16 cellular contexts compared by ENCODE assay signal in genomic region chr16:70478912-70479341, GRCh38. TPM values are rescaled to one million over a fixed set of nuclear protein-coding genes. Genes with fewer than 3 reads are reported as not detected.
A peak's percentile ranks its signal among the peaks of the same experiment; 100 is the strongest.
DNase-seq lines count a peak whose midpoint lies in the region; ATAC-seq, FAIRE-seq and TF ChIP-seq lines count a peak whose summit lies in the region.
"Had no signal": no experiment of that assay in that cellular context is flagged by ENCODE, and none has a peak within 500 bp of the region (broad histone marks: within the 10 kb centered on the region; RNA-seq: fewer than 3 reads in every experiment).

No MANE protein-coding gene starts in this region.

- intact Hi-C loops in GM12878 (cut with micrococcal nuclease; ENCODE audit: unreplicated experiment) = no loop called here
- intact Hi-C loops in gastrocnemius medialis (cut with DNase I; ENCODE audit: low total_unique reads) = no loop called here

- no peak overlapping the region for H3K4me3 Mint-ChIP-seq in activated CD8-positive, alpha-beta memory T cell treated with anti-CD3 and anti-CD28 coated beads, Interleukin-2, amount 10 ng/mL, durations not matched to agents 7 days and 5 days

- CTCF ChIA-PET in activated CD8-positive, alpha-beta memory T cell treated with anti-CD3 and anti-CD28 coated beads, Interleukin-2, amount 10 ng/mL, durations not matched to agents 7 days and 5 days (lab: Charles Lee) = interaction anchor here (0.8 to 2.1 kb wide), 4 partner anchors 10 to 106 kb away, joined by 4 to 6 read pairs (median 5); no protein-coding TSS in a partner anchor
- CTCF ChIA-PET in GM12878 (lab: Yijun Ruan, JAX) = interaction anchor here (0.9 to 1.4 kb wide), 3 partner anchors 46 to 85 kb away, joined by 3 to 4 read pairs (median 4); no protein-coding TSS in a partner anchor

- peak overlapping the region; percentile 40 for H3K27ac Mint-ChIP-seq in activated CD8-positive, alpha-beta memory T cell treated with anti-CD3 and anti-CD28 coated beads, Interleukin-2, amount 10 ng/mL, durations not matched to agents 7 days and 5 days

- POLR2A ChIA-PET in GM12878 (lab: Charles Lee) = interaction anchor here (2.6 kb wide), 1 partner anchor 42 kb away, joined by 11 read pairs; the partner anchor contains the start of gene ST3GAL2

- H3K4me1 Mint-ChIP-seq in activated CD8-positive, alpha-beta memory T cell treated with anti-CD3 and anti-CD28 coated beads, Interleukin-2, amount 10 ng/mL, durations not matched to agents 7 days and 5 days = peaks cover 41% of the 10 kb centered on the region

- H3K4me2 ChIP-seq in GM12878 (ENCODE audit: control insufficient read depth, insufficient read depth) (no peak overlapping the region), hepatocyte (no peak overlapping the region)

- H3K27me3 ChIP-seq in GM12878 (replicated peaks in 1 of 2; ENCODE audit: control insufficient read depth in 2 of 2, insufficient read depth in 2 of 2, low read length in 1 of 2) = no peaks in the 10 kb centered on the region
- no peaks in the 10 kb centered on the region for H3K27me3 ChIP-seq in gastroesophageal sphincter
- H3K27me3 ChIP-seq in gastrocnemius medialis = no peaks in the 10 kb centered on the region
- no peaks in the 10 kb centered on the region for H3K27me3 ChIP-seq in hepatocyte
- H3K27me3 ChIP-seq: pancreas, vagina had no signal

- no peak for FAIRE-seq in GM12878 (lab: Jason Lieb, UNC)
- FAIRE-seq: pancreas had no signal

- H3K9me2 ChIP-seq in hepatocyte (replicated peaks; ENCODE audit: insufficient read depth) = no peaks in the 10 kb centered on the region

- H3K36me3 ChIP-seq in GM12878 (ENCODE audit: control insufficient read depth in 2 of 2, insufficient read depth in 2 of 2, low read length in 1 of 2) (peaks cover 17 to 28% of the 10 kb centered on the region in 2 experiments), gastroesophageal sphincter (peaks cover 0 to 90% of the 10 kb centered on the region in 2 donors), gastrocnemius medialis (peaks cover 0 to 44% of the 10 kb centered on the region in 2 donors), hepatocyte (replicated peaks; ENCODE audit: insufficient read depth, low read depth) (no peaks in the 10 kb centered on the region)

- RAD21 ChIA-PET in GM12878 (lab: Charles Lee; ENCODE audit: unreplicated experiment) = no interaction called here

- peaks cover 3% of the 10 kb centered on the region for H3K36me3 Mint-ChIP-seq in activated CD8-positive, alpha-beta memory T cell treated with anti-CD3 and anti-CD28 coated beads, Interleukin-2, amount 10 ng/mL, durations not matched to agents 7 days and 5 days

- WGBS in GM12878 (ENCODE audit: insufficient coverage, insufficient replicate concordance, low lambda C conversion rate, missing lambda C conversion rate) = 91% methylated on average over 10 of the region's 10 CpGs
- 26% methylated on average over 4 of the region's 10 CpGs; no CpG with 5 or more reads in 1 of the 2 donors for WGBS in gastroesophageal sphincter (ENCODE audit: low coverage in 1 of 2), 2 donors
- 92% methylated on average over 9 of the region's 10 CpGs for WGBS in hepatocyte (ENCODE audit: low lambda C conversion rate, missing lambda C conversion rate)

- no peaks in the 10 kb centered on the region for H3K27me3 Mint-ChIP-seq in activated CD8-positive, alpha-beta memory T cell treated with anti-CD3 and anti-CD28 coated beads, Interleukin-2, amount 10 ng/mL, durations not matched to agents 7 days and 5 days

- H3K79me2 ChIP-seq in GM12878 (ENCODE audit: control insufficient read depth, insufficient read depth, low read length) (no peaks in the 10 kb centered on the region), hepatocyte (no peaks in the 10 kb centered on the region)

- H3K4me3 ChIP-seq in GM12878 (no peak overlapping the region), gastroesophageal sphincter (no peak overlapping the region), gastrocnemius medialis (no peak overlapping the region), hepatocyte (no peak overlapping the region)
- H3K4me3 ChIP-seq: pancreas, vagina had no signal

- TF ChIP-seq CTCF in GM12878 (IDR thresholded peaks at IDR 0.05 in 2 of 3, conservative IDR thresholded peaks at IDR 0.05 in 1 of 3; ENCODE audit: control insufficient read depth in 2 of 3, extremely low read depth in 1 of 3, insufficient read depth in 1 of 3, low read depth in 3 of 3, low read length in 3 of 3) (no peak), gastroesophageal sphincter (IDR thresholded peaks at IDR 0.05) (no peak), gastrocnemius medialis (IDR thresholded peaks at IDR 0.05 in 4 of 5, conservative IDR thresholded peaks at IDR 0.05 in 1 of 5) (no peak), hepatocyte (IDR thresholded peaks at IDR 0.05; ENCODE audit: poor library complexity) (no peak)

- no peaks in the 10 kb centered on the region for H3K9me3 ChIP-seq in GM12878 (replicated peaks; ENCODE audit: control insufficient read depth, insufficient read depth, low read length)
- no peaks in the 10 kb centered on the region for H3K9me3 ChIP-seq in gastroesophageal sphincter
- H3K9me3 ChIP-seq in gastrocnemius medialis = no peaks in the 10 kb centered on the region
- H3K9me3 ChIP-seq in hepatocyte (ENCODE audit: low read depth) = no peaks in the 10 kb centered on the region
- H3K9me3 ChIP-seq: pancreas, vagina had no signal

- 0 out of 2 replicates have a peak, but pooled peaks have one; percentile 4 for TF ChIP-seq POLR2A in GM12878 (IDR thresholded peaks at IDR 0.05; ENCODE audit: low read depth, low read length)
- no peak for TF ChIP-seq POLR2A in gastroesophageal sphincter (IDR thresholded peaks at IDR 0.05)
- TF ChIP-seq POLR2A in gastrocnemius medialis (IDR thresholded peaks at IDR 0.05) = no peak

- in situ Hi-C loops in GM12878 (cut with MboI) (no loop called here), gastrocnemius medialis (cut with MboI; ENCODE audit: low sequenced_read_pairs in 4 of 4) (no loop called here)

- no peak overlapping the region for H3K9ac ChIP-seq in GM12878 (ENCODE audit: control insufficient read depth, insufficient read depth, low read length)

- H3K9me3 Mint-ChIP-seq in activated CD8-positive, alpha-beta memory T cell treated with anti-CD3 and anti-CD28 coated beads, Interleukin-2, amount 10 ng/mL, durations not matched to agents 7 days and 5 days (ENCODE audit: low read depth) = no peaks in the 10 kb centered on the region

- H3K4me1 ChIP-seq in GM12878 (ENCODE audit: control insufficient read depth, insufficient read depth, low read length) (peaks cover 35% of the 10 kb centered on the region), gastroesophageal sphincter (peaks cover 0 to 23% (median 4%) of the 10 kb centered on the region in 3 donors), gastrocnemius medialis (peaks cover 13 to 15% of the 10 kb centered on the region in 2 donors), hepatocyte (ENCODE audit: insufficient read depth) (peaks cover 3% of the 10 kb centered on the region)

- TF ChIP-seq EP300 in GM12878 (IDR thresholded peaks at IDR 0.05; ENCODE audit: borderline replicate concordance in 1 of 2, control insufficient read depth in 1 of 2, low read depth in 2 of 2, low read length in 2 of 2) (no peak), gastroesophageal sphincter (IDR thresholded peaks at IDR 0.05) (no peak)

- H4K20me1 ChIP-seq in GM12878 (ENCODE audit: control insufficient read depth, insufficient read depth) = no peaks in the 10 kb centered on the region
- H4K20me1 ChIP-seq in hepatocyte (ENCODE audit: insufficient read depth, poor library complexity, severe bottlenecking) = no peaks in the 10 kb centered on the region

- SMC1A ChIA-PET in GM12878 (lab: Charles Lee; ENCODE audit: uncharacterized antibody, unreplicated experiment) = interaction anchor here (3.3 kb wide), 1 partner anchor 99 kb away, joined by 11 read pairs; no protein-coding TSS in a partner anchor

- no peak overlapping the region for H3K27ac ChIP-seq in GM12878 (ENCODE audit: control insufficient read depth, insufficient read depth)
- H3K27ac ChIP-seq in gastroesophageal sphincter = peak overlapping the region in 3 of 4 donors; percentile 31 to 45 (median 35)
- H3K27ac ChIP-seq in gastrocnemius medialis = peak overlapping the region in 3 of 4 donors; percentile 35 to 88 (median 75)
- H3K27ac ChIP-seq in hepatocyte = no peak overlapping the region
- H3K27ac ChIP-seq: pancreas, vagina had no signal

- no peak overlapping the region for H2AFZ ChIP-seq in GM12878 (ENCODE audit: control insufficient read depth, low read depth, low read length)
- no peak overlapping the region for H2AFZ ChIP-seq in hepatocyte

- BruUV-seq in GM12878 (replicated peaks; lab: Mats Ljungman, UMichigan) = no TSS peak

- ATAC-seq in activated CD8-positive, alpha-beta memory T cell treated with anti-CD3 and anti-CD28 coated beads, Interleukin-2, amount 10 ng/mL, durations not matched to agents 7 days and 5 days = no peak
- ATAC-seq in GM12878 = no peak
- ATAC-seq in gastroesophageal sphincter = peak; percentile 42
- ATAC-seq in gastrocnemius medialis = no peak
- ATAC-seq in HG03521 (IDR thresholded peaks at IDR 0.05; ENCODE audit: unreplicated experiment) = no peak

- no peak for TF ChIP-seq RAD21 in GM12878 (IDR thresholded peaks at IDR 0.05; ENCODE audit: insufficient read depth, low read depth, low read length)

- no peak for DNase-seq in activated CD8-positive, alpha-beta memory T cell treated with anti-CD3 and anti-CD28 coated beads, Interleukin-2, amount 10 ng/mL, durations not matched to agents 7 days and 5 days
- DNase-seq in activated CD8-positive, alpha-beta memory T cell treated with anti-CD3 and anti-CD28 coated beads for 24 hours = no peak
- no peak for DNase-seq in GM12878 (ENCODE audit: low read depth, low spot score)
- no peak for DNase-seq in gastrocnemius medialis
- no peak for DNase-seq in hepatocyte (ENCODE audit: low spot score)
- DNase-seq in SW480 (ENCODE audit: low spot score) = no peak
- DNase-seq: amniotic stem cell; effector memory CD4-positive, alpha-beta T cell; KBM-7; NCI-H146; NCI-H82; SIG-M5 had no signal

RNA-seq across cellular contexts. Expression of gene FCSK, which starts 24.5 kb away (rescaled TPM):
- total RNA-seq in activated CD8-positive, alpha-beta memory T cell treated with anti-CD3 and anti-CD28 coated beads, Interleukin-2, amount 10 ng/mL, durations not matched to agents 7 days and 5 days = 10 to 100 TPM; 17.8 to 20.9 TPM
- total RNA-seq in GM12878 (2013; cell fraction: nucleolus; rRNA removed) = 54.6 and 60.5 TPM in 2 replicates
- total RNA-seq in GM12878 (2014; rRNA removed) (12.9 and 13.5 TPM in 2 replicates), GM12878 (2014; rRNA removed; fragmentation: Illumina TruSeq; extraction: Trizol) (5.0 and 5.4 TPM in 2 replicates), GM12878 (2021) (17.6 and 18.7 TPM in 2 replicates), gastroesophageal sphincter (10 to 100 TPM in 3 of 4 donors, 1 to 10 TPM in 1; 6.9 to 21.8 (median 12.4) TPM), gastrocnemius medialis (10 to 100 TPM in 2 of 4 donors, 1 to 10 TPM in 2; 8.0 to 13.5 (median 11.1) TPM), hepatocyte (13.3 and 25.9 TPM in 2 replicates)
- 6.8 TPM for polyA plus RNA-seq in GM12878 (2011; ENCODE audit: low read depth)
- polyA plus RNA-seq in GM12878 (2011; rRNA removed) (5.1 and 9.5 TPM in 2 replicates), GM12878 (2014; fragmentation: Illumina TruSeq; extraction: Trizol) (2.8 and 6.2 TPM in 2 replicates), GM12878 (2014; fragmentation: Nextera tagmentation; extraction: Ambion mirVana) (1 to 10 TPM in 1 of 2 experiments, under 1 TPM in 1; 0.60 to 1.5 TPM), GM12878 (2014; rRNA removed) (13.6 and 15.7 TPM in 2 replicates), GM12878 (2016; fragmentation: Nextera tagmentation; extraction: Ambion mirVana) (1 to 10 TPM; 5.8 to 8.5 TPM), hepatocyte (12.1 and 15.7 TPM in 2 replicates)
- 9.9 and 11.6 TPM in 2 replicates for polyA plus RNA-seq in GM12878 (2011; cell fraction: cytosol; rRNA removed)
- 60.0 and 67.4 TPM in 2 replicates for polyA plus RNA-seq in GM12878 (2011; cell fraction: nucleus; rRNA removed)
- polyA plus RNA-seq in GM12878 (2012) = 8.0 and 8.3 TPM in 2 replicates
- polyA minus RNA-seq in GM12878 (2011; rRNA and poly(A)+ RNA removed) = 5.4 and 12.7 TPM in 2 replicates
- polyA minus RNA-seq in GM12878 (2011; cell fraction: cytosol; rRNA and poly(A)+ RNA removed) = 4.7 and 6.3 TPM in 2 replicates
- 12.7 and 17.6 TPM in 2 replicates for polyA minus RNA-seq in GM12878 (2011; cell fraction: nucleus; rRNA and poly(A)+ RNA removed)

RNA-seq across cellular contexts. Expression of gene ST3GAL2, which starts 40.0 kb away (rescaled TPM):
- total RNA-seq in activated CD8-positive, alpha-beta memory T cell treated with anti-CD3 and anti-CD28 coated beads, Interleukin-2, amount 10 ng/mL, durations not matched to agents 7 days and 5 days = 10 to 100 TPM; 23.6 to 34.2 TPM
- 143 and 167 TPM in 2 replicates for total RNA-seq in GM12878 (2013; cell fraction: nucleolus; rRNA removed)
- 40.2 and 43.7 TPM in 2 replicates for total RNA-seq in GM12878 (2014; rRNA removed)
- total RNA-seq in GM12878 (2014; rRNA removed; fragmentation: Illumina TruSeq; extraction: Trizol) = 22.7 and 28.4 TPM in 2 replicates
- total RNA-seq in GM12878 (2021) = 61.7 and 66.7 TPM in 2 replicates
- polyA plus RNA-seq in GM12878 (2011; ENCODE audit: low read depth) = 8.7 TPM
- polyA plus RNA-seq in GM12878 (2011; rRNA removed) = 20.7 and 29.7 TPM in 2 replicates
- 35.3 and 44.9 TPM in 2 replicates for polyA plus RNA-seq in GM12878 (2011; cell fraction: cytosol; rRNA removed)
- 23.2 and 29.6 TPM in 2 replicates for polyA plus RNA-seq in GM12878 (2011; cell fraction: nucleus; rRNA removed)
- 35.0 and 38.4 TPM in 2 replicates for polyA plus RNA-seq in GM12878 (2012)
- 4.9 and 15.5 TPM in 2 replicates for polyA plus RNA-seq in GM12878 (2014; fragmentation: Illumina TruSeq; extraction: Trizol)
- 1 to 10 TPM in 1 of 2 experiments, under 1 TPM in 1; 0.95 to 1.4 TPM for polyA plus RNA-seq in GM12878 (2014; fragmentation: Nextera tagmentation; extraction: Ambion mirVana)
- polyA plus RNA-seq in GM12878 (2014; rRNA removed) = 39.5 and 49.8 TPM in 2 replicates
- 10 to 100 TPM; 10.5 to 23.4 TPM for polyA plus RNA-seq in GM12878 (2016; fragmentation: Nextera tagmentation; extraction: Ambion mirVana)
- 68.2 and 127 TPM in 2 replicates for polyA minus RNA-seq in GM12878 (2011; rRNA and poly(A)+ RNA removed)
- 39.0 and 49.5 TPM in 2 replicates for polyA minus RNA-seq in GM12878 (2011; cell fraction: cytosol; rRNA and poly(A)+ RNA removed)
- 38.8 and 58.4 TPM in 2 replicates for polyA minus RNA-seq in GM12878 (2011; cell fraction: nucleus; rRNA and poly(A)+ RNA removed)
- total RNA-seq in gastroesophageal sphincter = 10 to 100 TPM; 17.6 to 35.6 (median 24.8) TPM
- 10 to 100 TPM; 12.8 to 27.7 (median 22.1) TPM for total RNA-seq in gastrocnemius medialis
- 24.2 and 29.2 TPM in 2 replicates for total RNA-seq in hepatocyte
- polyA plus RNA-seq in hepatocyte = 20.8 and 25.6 TPM in 2 replicates

RNA-seq across cellular contexts. Expression of gene COG4, which starts 44.4 kb away (rescaled TPM):
- 10 to 100 TPM; 67.3 to 72.5 TPM for total RNA-seq in activated CD8-positive, alpha-beta memory T cell treated with anti-CD3 and anti-CD28 coated beads, Interleukin-2, amount 10 ng/mL, durations not matched to agents 7 days and 5 days
- 66.9 and 75.2 TPM in 2 replicates for total RNA-seq in GM12878 (2013; cell fraction: nucleolus; rRNA removed)
- total RNA-seq in GM12878 (2014; rRNA removed) (32.0 and 33.9 TPM in 2 replicates), GM12878 (2014; rRNA removed; fragmentation: Illumina TruSeq; extraction: Trizol) (26.2 and 26.6 TPM in 2 replicates), GM12878 (2021) (39.0 and 51.5 TPM in 2 replicates), gastroesophageal sphincter (10 to 100 TPM; 32.3 to 37.4 (median 35.0) TPM), gastrocnemius medialis (100 to 1,000 TPM in 1 of 4 donors, 10 to 100 TPM in 3; 71.8 to 113 (median 82.0) TPM), hepatocyte (45.9 and 52.9 TPM in 2 replicates)
- polyA plus RNA-seq in GM12878 (2011; ENCODE audit: low read depth) = 21.7 TPM
- polyA plus RNA-seq in GM12878 (2011; rRNA removed) (31.8 and 35.3 TPM in 2 replicates), GM12878 (2014; fragmentation: Illumina TruSeq; extraction: Trizol) (22.3 and 25.0 TPM in 2 replicates), GM12878 (2014; fragmentation: Nextera tagmentation; extraction: Ambion mirVana) (1 to 10 TPM; 7.0 to 8.9 TPM), GM12878 (2014; rRNA removed) (32.0 and 32.2 TPM in 2 replicates), GM12878 (2016; fragmentation: Nextera tagmentation; extraction: Ambion mirVana) (10 to 100 TPM; 56.4 to 57.7 TPM), hepatocyte (35.3 and 48.9 TPM in 2 replicates)
- 27.8 and 44.8 TPM in 2 replicates for polyA plus RNA-seq in GM12878 (2011; cell fraction: cytosol; rRNA removed)
- 188 and 196 TPM in 2 replicates for polyA plus RNA-seq in GM12878 (2011; cell fraction: nucleus; rRNA removed)
- 34.4 and 39.6 TPM in 2 replicates for polyA plus RNA-seq in GM12878 (2012)
- 33.4 and 37.3 TPM in 2 replicates for polyA minus RNA-seq in GM12878 (2011; rRNA and poly(A)+ RNA removed)
- polyA minus RNA-seq in GM12878 (2011; cell fraction: cytosol; rRNA and poly(A)+ RNA removed) = 11.4 and 12.2 TPM in 2 replicates
- 15.8 and 18.8 TPM in 2 replicates for polyA minus RNA-seq in GM12878 (2011; cell fraction: nucleus; rRNA and poly(A)+ RNA removed)

RNA-seq across cellular contexts. Expression of gene SF3B3, which starts 44.7 kb away (rescaled TPM):
- 100 to 1,000 TPM; 407 to 541 TPM for total RNA-seq in activated CD8-positive, alpha-beta memory T cell treated with anti-CD3 and anti-CD28 coated beads, Interleukin-2, amount 10 ng/mL, durations not matched to agents 7 days and 5 days
- 407 and 417 TPM in 2 replicates for total RNA-seq in GM12878 (2013; cell fraction: nucleolus; rRNA removed)
- 200 and 224 TPM in 2 replicates for total RNA-seq in GM12878 (2014; rRNA removed)
- total RNA-seq in GM12878 (2014; rRNA removed; fragmentation: Illumina TruSeq; extraction: Trizol) = 172 and 195 TPM in 2 replicates
- total RNA-seq in GM12878 (2021) = 416 and 453 TPM in 2 replicates
- 99.3 TPM for polyA plus RNA-seq in GM12878 (2011; ENCODE audit: low read depth)
- 102 and 184 TPM in 2 replicates for polyA plus RNA-seq in GM12878 (2011; rRNA removed)
- 202 and 266 TPM in 2 replicates for polyA plus RNA-seq in GM12878 (2011; cell fraction: cytosol; rRNA removed)
- polyA plus RNA-seq in GM12878 (2011; cell fraction: nucleus; rRNA removed) = 229 and 324 TPM in 2 replicates
- 132 and 162 TPM in 2 replicates for polyA plus RNA-seq in GM12878 (2012)
- polyA plus RNA-seq in GM12878 (2014; fragmentation: Illumina TruSeq; extraction: Trizol) = 349 and 362 TPM in 2 replicates
- 100 to 1,000 TPM; 151 to 206 TPM for polyA plus RNA-seq in GM12878 (2014; fragmentation: Nextera tagmentation; extraction: Ambion mirVana)
- 134 and 139 TPM in 2 replicates for polyA plus RNA-seq in GM12878 (2014; rRNA removed)
- 100 to 1,000 TPM; 431 to 432 TPM for polyA plus RNA-seq in GM12878 (2016; fragmentation: Nextera tagmentation; extraction: Ambion mirVana)
- 255 and 285 TPM in 2 replicates for polyA minus RNA-seq in GM12878 (2011; rRNA and poly(A)+ RNA removed)
- polyA minus RNA-seq in GM12878 (2011; cell fraction: cytosol; rRNA and poly(A)+ RNA removed) = 86.7 and 146 TPM in 2 replicates
- 82.1 and 153 TPM in 2 replicates for polyA minus RNA-seq in GM12878 (2011; cell fraction: nucleus; rRNA and poly(A)+ RNA removed)
- 100 to 1,000 TPM in 1 of 4 donors, 10 to 100 TPM in 3; 73.3 to 115 (median 92.8) TPM for total RNA-seq in gastroesophageal sphincter
- 100 to 1,000 TPM in 2 of 4 donors, 10 to 100 TPM in 2; 71.0 to 110 (median 97.2) TPM for total RNA-seq in gastrocnemius medialis
- total RNA-seq in hepatocyte = 112 and 147 TPM in 2 replicates
- polyA plus RNA-seq in hepatocyte = 165 and 171 TPM in 2 replicates

Comparison
In these comparisons a context has a peak if more than half of its experiments do, and no peak if none do; other contexts are left out.
1. H3K27ac ChIP-seq: peak in gastroesophageal sphincter (3 of 4) and gastrocnemius medialis (3 of 4); none in GM12878 (single experiment) and hepatocyte (single experiment).